Comparison of ENCODE assay signal across 8 cellular contexts in the genomic region with DNA sequence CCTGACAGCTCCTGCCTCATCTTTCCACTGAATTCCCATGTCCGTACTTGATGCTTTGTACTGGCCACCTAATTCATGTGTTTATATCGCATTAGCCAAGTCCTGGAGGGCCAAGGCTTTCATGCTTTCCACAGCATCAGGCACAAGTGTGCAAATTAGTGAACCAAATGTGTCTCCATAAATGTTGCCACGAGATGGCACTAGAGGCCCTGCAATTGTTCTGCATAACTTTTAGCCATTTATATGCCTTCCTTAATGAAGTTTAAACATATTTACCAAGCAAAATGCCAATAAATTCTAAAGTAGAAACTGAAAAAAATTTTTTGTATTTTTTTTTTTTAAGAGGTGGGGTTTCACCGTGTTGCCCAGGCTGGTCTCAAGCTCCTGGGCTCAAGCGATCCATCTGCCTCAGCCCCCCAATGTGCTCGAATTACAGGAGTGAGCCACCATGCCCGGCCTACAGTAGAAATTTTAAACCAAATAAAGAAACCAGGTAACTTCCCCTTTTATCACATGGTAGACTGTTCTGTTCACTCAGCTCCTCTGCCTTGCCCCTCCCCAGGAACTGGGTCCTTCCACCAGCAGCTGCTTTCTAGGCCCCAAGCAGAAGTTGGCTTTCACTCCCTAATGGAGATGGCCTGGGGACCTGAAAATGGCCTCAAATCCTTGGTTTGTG. TPM values are rescaled to one million over a fixed set of nuclear protein-coding genes. Genes with fewer than 3 reads are reported as not detected.
DNase-seq lines count a peak whose midpoint lies in the region; ATAC-seq, FAIRE-seq and TF ChIP-seq lines count a peak whose summit lies in the region.

No MANE protein-coding gene starts in this region.

- DNase-seq in NCI-H2029 (lab: John Stamatoyannopoulos, UW) (peak; percentile 24), NCI-H2029 treated with DMSO at 0.1 percent for 48 hours (lab: John Stamatoyannopoulos, UW) (no peak), LoVo (ENCODE audit: low spot score) (peak; percentile 41), bronchial epithelial cell (ENCODE audit: low read depth) (peak; percentile 54), kidney epithelial cell (ENCODE audit: low read depth) (no peak)
- peak; percentile 34 for DNase-seq in T-helper 2 cell treated with Interferon-gamma antibody and Interleukin-4, amounts not matched to agents 5 μg/mL and 100 μg/mL, for 36 hours (ENCODE audit: low spot score)
- peak; percentile 13 to 26 (median 21) for DNase-seq in stimulated activated CD4-positive, alpha-beta T cell treated with anti-CD3 and anti-CD28 coated beads, TNF-alpha, amount 100 ng/mL, for 24 hours (ENCODE audit: low read depth in 3 of 3)

- FAIRE-seq in bronchial epithelial cell (lab: Jason Lieb, UNC): no peak

- TF ChIP-seq CTCF in bronchial epithelial cell (IDR thresholded peaks at IDR 0.05; ENCODE audit: insufficient read depth, low read length, severe bottlenecking): peak; percentile 56
- peak; percentile 70 for TF ChIP-seq CTCF in kidney epithelial cell (IDR thresholded peaks at IDR 0.05; ENCODE audit: insufficient read depth, low read length, poor library complexity, severe bottlenecking)

- H3K9me3 Mint-ChIP-seq in T-helper 2 cell treated with Interferon-gamma antibody and Interleukin-4, amounts not matched to agents 5 μg/mL and 100 μg/mL, for 36 hours: no peaks in the 10 kb centered on the region

- no peaks in the 10 kb centered on the region for H3K36me3 ChIP-seq in bronchial epithelial cell (ENCODE audit: control insufficient read depth, insufficient read depth, low read length)
- peaks cover 2% of the 10 kb centered on the region for H3K36me3 ChIP-seq in kidney epithelial cell (ENCODE audit: control insufficient read depth, insufficient read depth, low read length)

- H3K4me1 Mint-ChIP-seq in T-helper 2 cell treated with Interferon-gamma antibody and Interleukin-4, amounts not matched to agents 5 μg/mL and 100 μg/mL, for 36 hours (ENCODE audit: low read depth): no peaks in the 10 kb centered on the region

- H3K4me3 Mint-ChIP-seq in T-helper 2 cell treated with Interferon-gamma antibody and Interleukin-4, amounts not matched to agents 5 μg/mL and 100 μg/mL, for 36 hours: no peak overlapping the region

- H3K36me3 Mint-ChIP-seq in T-helper 2 cell treated with Interferon-gamma antibody and Interleukin-4, amounts not matched to agents 5 μg/mL and 100 μg/mL, for 36 hours (ENCODE audit: low read depth): peaks cover 6% of the 10 kb centered on the region

- no peaks in the 10 kb centered on the region for H3K27me3 Mint-ChIP-seq in T-helper 2 cell treated with Interferon-gamma antibody and Interleukin-4, amounts not matched to agents 5 μg/mL and 100 μg/mL, for 36 hours (ENCODE audit: low read depth)

- H3K27me3 ChIP-seq in bronchial epithelial cell (ENCODE audit: control insufficient read depth, insufficient read depth, low read length): no peaks in the 10 kb centered on the region
- no peaks in the 10 kb centered on the region for H3K27me3 ChIP-seq in kidney epithelial cell (ENCODE audit: control insufficient read depth, insufficient read depth, low read length)

- no peak overlapping the region for H3K4me3 ChIP-seq in bronchial epithelial cell (ENCODE audit: low read depth, low read length)
- no peak overlapping the region for H3K4me3 ChIP-seq in kidney epithelial cell (ENCODE audit: low read depth, low read length)

- H3K27ac Mint-ChIP-seq in T-helper 2 cell treated with Interferon-gamma antibody and Interleukin-4, amounts not matched to agents 5 μg/mL and 100 μg/mL, for 36 hours: no peak overlapping the region

- no peak for ATAC-seq in GM21529 (IDR thresholded peaks at IDR 0.05; ENCODE audit: unreplicated experiment)

RNA-seq across cellular contexts. Expression of a gene that starts 20.8 kb away (rescaled TPM):
- total RNA-seq in bronchial epithelial cell (1.4 and 2.1 TPM in 2 replicates), kidney epithelial cell (2.9 and 6.4 TPM in 2 replicates)

RNA-seq across cellular contexts. Expression of a gene that starts 49.0 kb away (rescaled TPM):
- total RNA-seq in bronchial epithelial cell (28.5 and 32.6 TPM in 2 replicates), kidney epithelial cell (30.9 and 36.6 TPM in 2 replicates)

RNA-seq across cellular contexts. Expression of a gene that starts 49.5 kb away (rescaled TPM):
- total RNA-seq in bronchial epithelial cell: 5.9 and 6.1 TPM in 2 replicates
- 2.2 and 7.1 TPM in 2 replicates for total RNA-seq in kidney epithelial cell

Comparison
In these comparisons a context has a peak if more than half of its experiments do, and no peak if none do; other contexts are left out.
1. DNase-seq: peak in NCI-H2029 (single experiment), LoVo (single experiment), T-helper 2 cell treated with Interferon-gamma antibody and Interleukin-4, amounts not matched to agents 5 μg/mL and 100 μg/mL, for 36 hours (single experiment), bronchial epithelial cell (single experiment) and stimulated activated CD4-positive, alpha-beta T cell treated with anti-CD3 and anti-CD28 coated beads, TNF-alpha, amount 100 ng/mL, for 24 hours (3 of 3); none in NCI-H2029 treated with DMSO at 0.1 percent for 48 hours (single experiment) and kidney epithelial cell (single experiment).